ENCODE assay signal across 14 cellular contexts in genomic region chr17:6623941-6624340, GRCh38. TPM values are rescaled to one million over a fixed set of nuclear protein-coding genes. Genes with fewer than 3 reads are reported as not detected.
DNase-seq lines count a peak whose midpoint lies in the region; TF ChIP-seq lines count a peak whose summit lies in the region.
"Had no signal": no experiment of that assay in that cellular context is flagged by ENCODE, and none has a peak within 500 bp of the region (broad histone marks: within the 10 kb centered on the region; RNA-seq: fewer than 3 reads in every experiment).

No MANE protein-coding gene starts in this region.

- no peaks in the 10 kb centered on the region for H3K9me3 Mint-ChIP-seq in endothelial cell (ENCODE audit: unreplicated experiment)
- no peaks in the 10 kb centered on the region for H3K9me3 Mint-ChIP-seq in T-helper 2 cell treated with Interferon-gamma antibody and Interleukin-4, amounts not matched to agents 5 μg/mL and 100 μg/mL, for 36 hours
- H3K9me3 Mint-ChIP-seq: CD4-positive, CD25-positive, alpha-beta regulatory T cell; H9 had no signal

- H3K4me3 Mint-ChIP-seq in endothelial cell (ENCODE audit: unreplicated experiment), result no peak overlapping the region
- H3K4me3 Mint-ChIP-seq in T-helper 2 cell treated with Interferon-gamma antibody and Interleukin-4, amounts not matched to agents 5 μg/mL and 100 μg/mL, for 36 hours, result no peak overlapping the region
- H3K4me3 Mint-ChIP-seq: CD4-positive, CD25-positive, alpha-beta regulatory T cell; H9 had no signal

- H3K27ac ChIP-seq in fibroblast of lung (ENCODE audit: insufficient read depth, low read length) (no peak overlapping the region), osteoblast (ENCODE audit: low read depth, low read length) (peak overlapping the region; percentile 52)
- H3K27ac ChIP-seq: BLaER1 treated with 17β-estradiol and CSF1 and Interleukin-3, amounts not matched to agents 10 nM and 100 nM had no signal

- H3K9me3 ChIP-seq in adipocyte (ENCODE audit: control insufficient read depth, low read length), result no peaks in the 10 kb centered on the region
- no peaks in the 10 kb centered on the region for H3K9me3 ChIP-seq in fibroblast of lung (ENCODE audit: control insufficient read depth, insufficient read depth, low read depth, low read length)
- H3K9me3 ChIP-seq in osteoblast (ENCODE audit: low read depth, low read length), result no peaks in the 10 kb centered on the region
- H3K9me3 ChIP-seq: BLaER1 treated with 17β-estradiol and CSF1 and Interleukin-3, amounts not matched to agents 10 nM and 100 nM had no signal

- no peak overlapping the region for H3K27ac Mint-ChIP-seq in endothelial cell (ENCODE audit: unreplicated experiment)
- no peak overlapping the region for H3K27ac Mint-ChIP-seq in T-helper 2 cell treated with Interferon-gamma antibody and Interleukin-4, amounts not matched to agents 5 μg/mL and 100 μg/mL, for 36 hours
- H3K27ac Mint-ChIP-seq: CD4-positive, CD25-positive, alpha-beta regulatory T cell; H9 had no signal

- no peak overlapping the region for H3K4me2 ChIP-seq in fibroblast of lung (ENCODE audit: extremely low read depth, insufficient read depth, low read length)
- H3K4me2 ChIP-seq in osteoblast (ENCODE audit: insufficient read depth, low read length), result peak overlapping the region; percentile 39
- H3K4me2 ChIP-seq: BLaER1 treated with 17β-estradiol and CSF1 and Interleukin-3, amounts not matched to agents 10 nM and 100 nM had no signal

- H3K4me3 ChIP-seq in adipocyte (ENCODE audit: low read length), result no peak overlapping the region
- no peak overlapping the region for H3K4me3 ChIP-seq in fibroblast of lung (replicated peaks in 1 of 4; ENCODE audit: control extremely low read depth in 1 of 4, insufficient read depth in 1 of 4, low read depth in 3 of 4, low read length in 4 of 4)
- H3K4me3 ChIP-seq in osteoblast (ENCODE audit: insufficient read depth, low read length), result no peak overlapping the region
- H3K4me3 ChIP-seq: BLaER1 treated with 17β-estradiol and CSF1 and Interleukin-3, amounts not matched to agents 10 nM and 100 nM had no signal

- no peaks in the 10 kb centered on the region for H3K27me3 Mint-ChIP-seq in endothelial cell (ENCODE audit: unreplicated experiment)
- H3K27me3 Mint-ChIP-seq in T-helper 2 cell treated with Interferon-gamma antibody and Interleukin-4, amounts not matched to agents 5 μg/mL and 100 μg/mL, for 36 hours (ENCODE audit: low read depth), result no peaks in the 10 kb centered on the region
- H3K27me3 Mint-ChIP-seq: CD4-positive, CD25-positive, alpha-beta regulatory T cell had no signal

- H3K4me1 Mint-ChIP-seq in endothelial cell (ENCODE audit: unreplicated experiment), result peaks cover 3% of the 10 kb centered on the region
- H3K4me1 Mint-ChIP-seq in T-helper 2 cell treated with Interferon-gamma antibody and Interleukin-4, amounts not matched to agents 5 μg/mL and 100 μg/mL, for 36 hours (ENCODE audit: low read depth), result no peaks in the 10 kb centered on the region
- H3K4me1 Mint-ChIP-seq: H9 had no signal

- H3K79me2 ChIP-seq in fibroblast of lung (ENCODE audit: control insufficient read depth, insufficient read depth, low read length) (no peaks in the 10 kb centered on the region), osteoblast (ENCODE audit: insufficient read depth, low read length) (peaks cover 15% of the 10 kb centered on the region)

- no peak for TF ChIP-seq CTCF in fibroblast of lung (conservative IDR thresholded peaks at IDR 0.05 in 1 of 2, IDR thresholded peaks at IDR 0.05 in 1 of 2; ENCODE audit: low read depth in 1 of 2, low read length in 2 of 2)
- no peak for TF ChIP-seq CTCF in osteoblast (IDR thresholded peaks at IDR 0.05; ENCODE audit: extremely low read depth, low read depth, low read length)
- no peak for TF ChIP-seq CTCF in endothelial cell (IDR thresholded peaks at IDR 0.05; ENCODE audit: unreplicated experiment)

- H3K27me3 ChIP-seq in adipocyte (replicated peaks; ENCODE audit: control insufficient read depth, insufficient read depth, low read length), result no peaks in the 10 kb centered on the region
- H3K27me3 ChIP-seq in fibroblast of lung (ENCODE audit: control insufficient read depth, insufficient read depth, low read length), result no peaks in the 10 kb centered on the region
- H3K27me3 ChIP-seq in osteoblast (ENCODE audit: insufficient read depth, low read length), result no peaks in the 10 kb centered on the region
- H3K27me3 ChIP-seq: BLaER1 treated with 17β-estradiol and CSF1 and Interleukin-3, amounts not matched to agents 10 nM and 100 nM had no signal

- H3K9ac ChIP-seq in adipocyte (ENCODE audit: low read length), result no peak overlapping the region
- no peak overlapping the region for H3K9ac ChIP-seq in fibroblast of lung (ENCODE audit: insufficient read depth, low read length)
- H3K9ac ChIP-seq: BLaER1 treated with 17β-estradiol and CSF1 and Interleukin-3, amounts not matched to agents 10 nM and 100 nM had no signal

- no peak overlapping the region for H2AFZ ChIP-seq in fibroblast of lung (ENCODE audit: low read length)
- no peak overlapping the region for H2AFZ ChIP-seq in osteoblast (ENCODE audit: low read length)

- peaks cover 63% of the 10 kb centered on the region for H3K36me3 ChIP-seq in adipocyte (ENCODE audit: control insufficient read depth, insufficient read depth, low read length, severe bottlenecking)
- peaks cover 3% of the 10 kb centered on the region for H3K36me3 ChIP-seq in fibroblast of lung (ENCODE audit: control insufficient read depth, insufficient read depth, low read length)
- H3K36me3 ChIP-seq in osteoblast (ENCODE audit: insufficient read depth, low read length), result peaks cover 43% of the 10 kb centered on the region

- H4K20me1 ChIP-seq in fibroblast of lung (ENCODE audit: control insufficient read depth, extremely low read depth, insufficient read depth, low read length) (no peaks in the 10 kb centered on the region), osteoblast (ENCODE audit: insufficient read depth, low read length) (no peaks in the 10 kb centered on the region)

- peak; percentile 43 for DNase-seq in ELR (ENCODE audit: low read depth)
- peak; percentile 43 for DNase-seq in adipocyte (ENCODE audit: low read depth)
- DNase-seq in fibroblast of lung (ENCODE audit: low read depth in 2 of 2), result peak; percentile 18 to 35
- DNase-seq in osteoblast (ENCODE audit: insufficient read length, low spot score, missing footprints), result no peak
- DNase-seq in NCI-H1436 treated with DMSO at 0.1 percent for 48 hours (lab: John Stamatoyannopoulos, UW), result no peak
- DNase-seq in cerebellum (ENCODE audit: low spot score), result no peak
- no peak for DNase-seq in endothelial cell (ENCODE audit: low spot score)
- DNase-seq in T-helper 2 cell treated with Interferon-gamma antibody and Interleukin-4, amounts not matched to agents 5 μg/mL and 100 μg/mL, for 36 hours (ENCODE audit: low spot score), result no peak
- DNase-seq: ACHN; CD4-positive, CD25-positive, alpha-beta regulatory T cell; DMS53; GOT3; H9 had no signal

- peaks cover 18% of the 10 kb centered on the region for H3K36me3 Mint-ChIP-seq in endothelial cell (ENCODE audit: low read depth, unreplicated experiment)
- peaks cover 18% of the 10 kb centered on the region for H3K36me3 Mint-ChIP-seq in T-helper 2 cell treated with Interferon-gamma antibody and Interleukin-4, amounts not matched to agents 5 μg/mL and 100 μg/mL, for 36 hours (ENCODE audit: low read depth)

- H3K4me1 ChIP-seq in adipocyte (ENCODE audit: control insufficient read depth, insufficient read depth, low read length) (no peaks in the 10 kb centered on the region), fibroblast of lung (ENCODE audit: control insufficient read depth, extremely low read depth, insufficient read depth, low read length) (no peaks in the 10 kb centered on the region), osteoblast (ENCODE audit: insufficient read depth, low read length) (peaks cover 21% of the 10 kb centered on the region)
- H3K4me1 ChIP-seq: BLaER1 treated with 17β-estradiol and CSF1 and Interleukin-3, amounts not matched to agents 10 nM and 100 nM had no signal

RNA-seq across cellular contexts. Expression of gene KIAA0753, which starts 16.6 kb away (rescaled TPM):
- 12.1 and 12.9 TPM in 2 replicates for total RNA-seq in fibroblast of lung
- polyA plus RNA-seq in fibroblast of lung, result 4.6 and 5.8 TPM in 2 replicates
- 7.2 and 7.3 TPM in 2 replicates for polyA plus RNA-seq in fibroblast of lung (2012)
- 3.9 and 14.3 TPM in 2 replicates for polyA minus RNA-seq in fibroblast of lung (ENCODE audit: low replicate concordance)
- 17.0 and 23.6 TPM in 2 replicates for total RNA-seq in osteoblast
- total RNA-seq in cerebellum, result 31.8 TPM
- total RNA-seq in endothelial cell (ENCODE audit: unreplicated experiment), result 22.6 TPM

RNA-seq across cellular contexts. Expression of gene TXNDC17, which starts 16.9 kb away (rescaled TPM):
- total RNA-seq in fibroblast of lung, result 75.2 and 87.5 TPM in 2 replicates
- polyA plus RNA-seq in fibroblast of lung, result 243 and 257 TPM in 2 replicates
- 220 and 241 TPM in 2 replicates for polyA plus RNA-seq in fibroblast of lung (2012)
- polyA minus RNA-seq in fibroblast of lung (ENCODE audit: low replicate concordance), result 6.5 and 16.7 TPM in 2 replicates
- 70.6 and 79.0 TPM in 2 replicates for total RNA-seq in osteoblast
- 20.0 TPM for total RNA-seq in cerebellum
- total RNA-seq in endothelial cell (ENCODE audit: unreplicated experiment), result 94.2 TPM

RNA-seq across cellular contexts. Expression of gene MED31, which starts 27.5 kb away (rescaled TPM):
- 6.4 and 10.6 TPM in 2 replicates for total RNA-seq in fibroblast of lung
- 14.7 and 17.0 TPM in 2 replicates for polyA plus RNA-seq in fibroblast of lung
- 18.7 and 21.5 TPM in 2 replicates for polyA plus RNA-seq in fibroblast of lung (2012)
- polyA minus RNA-seq in fibroblast of lung (ENCODE audit: low replicate concordance), result 0.94 and 3.1 TPM in 2 replicates
- total RNA-seq in osteoblast, result 5.4 and 9.1 TPM in 2 replicates
- total RNA-seq in cerebellum, result 11.1 TPM
- 18.3 TPM for total RNA-seq in endothelial cell (ENCODE audit: unreplicated experiment)

RNA-seq across cellular contexts. Expression of gene C17orf100, which starts 27.6 kb away (rescaled TPM):
- total RNA-seq in fibroblast of lung (0.26 and 0.33 TPM in 2 replicates), osteoblast (0.29 and 0.72 TPM in 2 replicates), cerebellum (2.5 TPM), endothelial cell (ENCODE audit: unreplicated experiment) (3.8 TPM)
- polyA plus RNA-seq in fibroblast of lung, result 0.84 and 1.5 TPM in 2 replicates
- 1.3 and 1.5 TPM in 2 replicates for polyA plus RNA-seq in fibroblast of lung (2012)
- polyA minus RNA-seq in fibroblast of lung (ENCODE audit: low replicate concordance), result 0.51 TPM in 1 of 2 replicates, not detected in the other

Comparison
In these comparisons a context has a peak if more than half of its experiments do, and no peak if none do; other contexts are left out.
1. DNase-seq: peak in ELR (single experiment), adipocyte (single experiment) and fibroblast of lung (2 of 2); none in osteoblast (single experiment), NCI-H1436 treated with DMSO at 0.1 percent for 48 hours (single experiment), cerebellum (single experiment), endothelial cell (single experiment) and T-helper 2 cell treated with Interferon-gamma antibody and Interleukin-4, amounts not matched to agents 5 μg/mL and 100 μg/mL, for 36 hours (single experiment).